Comparison of ENCODE assay signal across 15 cellular contexts in the genomic region with DNA sequence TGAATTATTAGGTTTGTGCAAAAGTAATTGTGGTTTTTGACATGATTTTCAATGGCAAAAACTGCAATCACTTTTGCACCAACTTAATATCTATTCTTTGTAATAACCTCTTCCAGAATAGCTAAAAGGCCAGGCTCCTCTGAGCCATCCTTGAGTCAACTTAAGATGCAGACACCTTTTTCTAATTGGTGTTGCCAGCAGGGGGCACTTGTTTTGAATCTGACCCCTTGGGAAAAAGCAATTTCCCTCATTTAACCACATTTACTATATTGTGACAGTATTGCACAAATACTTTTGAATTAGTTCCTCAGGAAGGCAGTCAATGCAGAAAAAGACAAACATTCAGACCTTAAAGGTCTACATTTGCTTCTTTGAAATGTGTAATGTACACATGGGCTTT.
DNase-seq lines count a peak whose midpoint lies in the region; ATAC-seq and TF ChIP-seq lines count a peak whose summit lies in the region.
"Had no signal": no experiment of that assay in that cellular context is flagged by ENCODE, and none has a peak within 500 bp of the region (broad histone marks: within the 10 kb centered on the region; RNA-seq: fewer than 3 reads in every experiment).

No MANE protein-coding gene starts in this region.

- H3K9me3 ChIP-seq in PC-3 (ENCODE audit: low read length): no peaks in the 10 kb centered on the region
- H3K9me3 ChIP-seq: heart right ventricle, pancreas had no signal

- CTCF ChIA-PET in PC-3 (lab: Charles Lee): interaction anchor here (0.6 kb wide), 1 partner anchor 21 kb away, joined by 3 read pairs; no protein-coding TSS in a partner anchor

- H3K27ac ChIP-seq in PC-3 (ENCODE audit: low read length): no peak overlapping the region
- H3K27ac ChIP-seq: heart right ventricle, pancreas had no signal

- DNase-seq in SIG-M5 treated with dmso at 0.1 percent for 504 hours (lab: John Stamatoyannopoulos, UW; ENCODE audit: unreplicated experiment) (peak; percentile 5), SIG-M5 (lab: John Stamatoyannopoulos, UW) (no peak), HCEC 1CT (peak; percentile 24), PC-3 (no peak), iPS-NIHi11 (ENCODE audit: low spot score) (peak; percentile 22), NCI-H2081 treated with DMSO at 0.1 percent for 48 hours (lab: John Stamatoyannopoulos, UW) (no peak), medulla oblongata (ENCODE audit: extremely low spot score) (no peak)
- DNase-seq: activated T-cell treated with anti-CD3 and anti-CD28 coated beads for 4 hours, caudate nucleus, heart right ventricle, NCI-H1105, NCI-H2227 treated with DMSO at 0.1 percent for 48 hours, pancreas had no signal

- H3K79me2 ChIP-seq in PC-3 (ENCODE audit: low read length): no peaks in the 10 kb centered on the region

- no peak for ATAC-seq in PC-3
- ATAC-seq in GM18867 (IDR thresholded peaks at IDR 0.05; ENCODE audit: unreplicated experiment): no peak
- ATAC-seq: heart right ventricle, Panc1, pancreas had no signal

- no peak overlapping the region for H3K4me2 ChIP-seq in PC-3 (ENCODE audit: low read length)

- no peak overlapping the region for H3K4me3 ChIP-seq in PC-3 (ENCODE audit: low read length)
- H3K4me3 ChIP-seq: heart right ventricle, pancreas had no signal

- H3F3A ChIP-seq in PC-3 (ENCODE audit: low read length, unreplicated experiment): no peaks in the 10 kb centered on the region

- no peaks in the 10 kb centered on the region for H4K20me1 ChIP-seq in PC-3 (ENCODE audit: low read length)

- peaks cover 20% of the 10 kb centered on the region for H3K4me1 ChIP-seq in PC-3 (ENCODE audit: insufficient read depth, low read length)
- H3K4me1 ChIP-seq: pancreas had no signal

- no peaks in the 10 kb centered on the region for H3K9me2 ChIP-seq in PC-3 (replicated peaks; ENCODE audit: low read length)

- no peaks in the 10 kb centered on the region for H3K36me3 ChIP-seq in PC-3 (ENCODE audit: low read depth, low read length)
- H3K36me3 ChIP-seq: heart right ventricle, pancreas had no signal

- TF ChIP-seq CTCF in PC-3 (conservative IDR thresholded peaks at IDR 0.05; ENCODE audit: low read depth, low read length): peak; percentile 42

- H3K9ac ChIP-seq in PC-3 (ENCODE audit: low read length): no peak overlapping the region

- no TSS peak for BruUV-seq in PC-3 (replicated peaks; lab: Mats Ljungman, UMichigan)

- POLR2A ChIA-PET in PC-3 (lab: Charles Lee; ENCODE audit: unreplicated experiment): no interaction called here

- intact Hi-C loops in PC-3 (cut with micrococcal nuclease): no loop called here

- H2AFZ ChIP-seq in PC-3 (ENCODE audit: low read length): no peak overlapping the region

- H3K27me3 ChIP-seq in PC-3 (ENCODE audit: low read length): no peaks in the 10 kb centered on the region
- H3K27me3 ChIP-seq: heart right ventricle, pancreas had no signal

Comparison
In these comparisons a context has a peak if more than half of its experiments do, and no peak if none do; other contexts are left out.
1. DNase-seq: peak in SIG-M5 treated with dmso at 0.1 percent for 504 hours (single experiment), HCEC 1CT (single experiment) and iPS-NIHi11 (single experiment); none in SIG-M5 (single experiment), PC-3 (single experiment), NCI-H2081 treated with DMSO at 0.1 percent for 48 hours (single experiment) and medulla oblongata (single experiment).